Comparison of ENCODE assay signal across 19 cellular contexts in the genomic region with DNA sequence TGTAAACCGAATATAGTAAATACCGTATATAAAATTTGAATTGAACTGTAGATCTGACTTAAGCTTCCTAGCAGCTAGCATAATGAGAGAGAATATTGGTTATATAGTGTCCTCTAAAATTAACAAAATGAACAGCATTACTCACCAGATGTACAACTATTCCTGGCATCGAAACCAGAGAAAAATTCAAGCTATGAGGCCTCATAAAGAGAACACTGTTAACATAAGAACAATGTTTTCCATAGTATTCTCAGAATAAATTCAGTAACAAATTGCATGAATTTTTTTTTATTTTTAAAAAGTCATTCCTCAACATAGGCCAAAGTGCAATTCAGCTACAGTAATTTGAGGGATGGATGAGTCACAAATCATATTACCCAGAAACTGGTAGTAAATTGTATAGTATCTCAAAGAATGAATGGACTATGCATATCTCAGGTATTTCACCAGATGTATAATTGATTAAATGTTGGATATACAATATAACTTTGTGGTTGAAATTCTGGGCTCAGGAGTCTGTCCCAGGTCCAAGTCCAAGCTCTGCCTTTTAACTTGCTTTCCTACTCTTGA. TPM values are rescaled to one million over a fixed set of nuclear protein-coding genes. Genes with fewer than 3 reads are reported as not detected.
DNase-seq lines count a peak whose midpoint lies in the region; ATAC-seq and TF ChIP-seq lines count a peak whose summit lies in the region.
"Had no signal": no experiment of that assay in that cellular context is flagged by ENCODE, and none has a peak within 500 bp of the region (broad histone marks: within the 10 kb centered on the region; RNA-seq: fewer than 3 reads in every experiment).

No MANE protein-coding gene starts in this region.

- H3K27me3 Mint-ChIP-seq in HFFc6 (ENCODE audit: insufficient read depth): peaks cover 2% of the 10 kb centered on the region; the same call in 1 of the 2 replicates
- peaks cover 0 to 8% of the 10 kb centered on the region in 2 donors for H3K27me3 Mint-ChIP-seq in stimulated activated naive B cell treated with anti-CD40 and anti-IgM and Interleukin-4, amounts not matched to agents 10 μg/mL and 1 μg/mL and 100 μg/mL, for 72 hours
- H3K27me3 Mint-ChIP-seq in activated CD4-positive, alpha-beta memory T cell treated with anti-CD3 and anti-CD28 coated beads, Interleukin-2, amount 10 ng/mL, durations not matched to agents 7 days and 5 days: peaks cover 3% of the 10 kb centered on the region

- H3K9ac ChIP-seq in SK-N-MC (ENCODE audit: insufficient read length): no peak overlapping the region

- H3K9me3 Mint-ChIP-seq in HFFc6: no peaks in the 10 kb centered on the region
- no peaks in the 10 kb centered on the region for H3K9me3 Mint-ChIP-seq in stimulated activated naive B cell treated with anti-CD40 and anti-IgM and Interleukin-4, amounts not matched to agents 10 μg/mL and 1 μg/mL and 100 μg/mL, for 72 hours
- no peaks in the 10 kb centered on the region for H3K9me3 Mint-ChIP-seq in activated CD4-positive, alpha-beta memory T cell treated with anti-CD3 and anti-CD28 coated beads, Interleukin-2, amount 10 ng/mL, durations not matched to agents 7 days and 5 days
- H3K9me3 Mint-ChIP-seq: CD8-positive, alpha-beta memory T cell had no signal

- ATAC-seq in stimulated activated naive B cell treated with anti-CD40 and anti-IgM and Interleukin-4, amounts not matched to agents 10 μg/mL and 1 μg/mL and 100 μg/mL, for 72 hours (replicated peaks): no peak
- ATAC-seq: SK-N-SH treated with all-trans-retinoic acid at 6 μM for 48 hours had no signal

- H3K4me3 ChIP-seq in SK-N-MC: no peak overlapping the region
- H3K4me3 ChIP-seq in fibroblast of the aortic adventitia (ENCODE audit: low read depth, low read length): no peak overlapping the region

- H3K4me1 Mint-ChIP-seq in HFFc6 (ENCODE audit: low read depth): peaks cover 31% of the 10 kb centered on the region
- no peaks in the 10 kb centered on the region for H3K4me1 Mint-ChIP-seq in stimulated activated naive B cell treated with anti-CD40 and anti-IgM and Interleukin-4, amounts not matched to agents 10 μg/mL and 1 μg/mL and 100 μg/mL, for 72 hours
- peaks cover 9% of the 10 kb centered on the region for H3K4me1 Mint-ChIP-seq in activated CD4-positive, alpha-beta memory T cell treated with anti-CD3 and anti-CD28 coated beads, Interleukin-2, amount 10 ng/mL, durations not matched to agents 7 days and 5 days

- CTCF ChIA-PET in activated CD4-positive, alpha-beta memory T cell treated with anti-CD3 and anti-CD28 coated beads, Interleukin-2, amount 10 ng/mL, durations not matched to agents 7 days and 5 days (lab: Charles Lee): no interaction called here

- H3K9me3 ChIP-seq in SK-N-MC (ENCODE audit: low read depth, low read length): no peaks in the 10 kb centered on the region

- no peak overlapping the region for H3K4me3 Mint-ChIP-seq in HFFc6
- H3K4me3 Mint-ChIP-seq in stimulated activated naive B cell treated with anti-CD40 and anti-IgM and Interleukin-4, amounts not matched to agents 10 μg/mL and 1 μg/mL and 100 μg/mL, for 72 hours: no peak overlapping the region
- H3K4me3 Mint-ChIP-seq in activated CD4-positive, alpha-beta memory T cell treated with anti-CD3 and anti-CD28 coated beads, Interleukin-2, amount 10 ng/mL, durations not matched to agents 7 days and 5 days: no peak overlapping the region
- H3K4me3 Mint-ChIP-seq: CD8-positive, alpha-beta memory T cell had no signal

- DNase-seq in COLO829 (ENCODE audit: low spot score): peak; percentile 64
- peak; percentile 20 for DNase-seq in HFFc6
- DNase-seq in SK-N-MC (ENCODE audit: low read depth, low spot score): no peak
- DNase-seq in fibroblast of the aortic adventitia (ENCODE audit: low read depth): peak; percentile 40
- no peak for DNase-seq in stimulated activated naive B cell treated with anti-CD40 and anti-IgM and Interleukin-4, amounts not matched to agents 10 μg/mL and 1 μg/mL and 100 μg/mL, for 72 hours
- DNase-seq in activated CD4-positive, alpha-beta T cell treated with anti-CD3 and anti-CD28 coated beads for 48 hours: no peak
- DNase-seq in activated CD4-positive, alpha-beta memory T cell treated with anti-CD3 and anti-CD28 coated beads, Interleukin-2, amount 10 ng/mL, durations not matched to agents 7 days and 5 days: no peak
- DNase-seq in NOMO-1 treated with DMSO at 0.1 percent for 48 hours (lab: John Stamatoyannopoulos, UW; ENCODE audit: unreplicated experiment): no peak
- DNase-seq: C1 segment of cervical spinal cord; CD8-positive, alpha-beta memory T cell; DMS79; GDM1; HCEC 1CT; NCI-H1105; NCI-H2081; NCI-H446 treated with DMSO at 0.1 percent for 48 hours; SHP77 had no signal

- POLR2A ChIA-PET in activated CD4-positive, alpha-beta memory T cell treated with anti-CD3 and anti-CD28 coated beads, Interleukin-2, amount 10 ng/mL, durations not matched to agents 7 days and 5 days (lab: Charles Lee): no interaction called here

- peak overlapping the region; percentile 68 for H3K27ac ChIP-seq in SK-N-MC

- no peak for TF ChIP-seq CTCF in HFFc6 (IDR thresholded peaks at IDR 0.05)
- no peak for TF ChIP-seq CTCF in fibroblast of the aortic adventitia (IDR thresholded peaks at IDR 0.05; ENCODE audit: insufficient read depth, low read length)

- no peak overlapping the region for H3K27ac Mint-ChIP-seq in HFFc6
- no peak overlapping the region for H3K27ac Mint-ChIP-seq in stimulated activated naive B cell treated with anti-CD40 and anti-IgM and Interleukin-4, amounts not matched to agents 10 μg/mL and 1 μg/mL and 100 μg/mL, for 72 hours
- H3K27ac Mint-ChIP-seq in activated CD4-positive, alpha-beta memory T cell treated with anti-CD3 and anti-CD28 coated beads, Interleukin-2, amount 10 ng/mL, durations not matched to agents 7 days and 5 days: no peak overlapping the region
- H3K27ac Mint-ChIP-seq: CD8-positive, alpha-beta memory T cell had no signal

- H3K36me3 ChIP-seq in SK-N-MC (ENCODE audit: insufficient read depth, low read length): no peaks in the 10 kb centered on the region

- no peaks in the 10 kb centered on the region for H3K36me3 Mint-ChIP-seq in HFFc6 (ENCODE audit: low read depth)
- H3K36me3 Mint-ChIP-seq in stimulated activated naive B cell treated with anti-CD40 and anti-IgM and Interleukin-4, amounts not matched to agents 10 μg/mL and 1 μg/mL and 100 μg/mL, for 72 hours: no peaks in the 10 kb centered on the region
- no peaks in the 10 kb centered on the region for H3K36me3 Mint-ChIP-seq in activated CD4-positive, alpha-beta memory T cell treated with anti-CD3 and anti-CD28 coated beads, Interleukin-2, amount 10 ng/mL, durations not matched to agents 7 days and 5 days (ENCODE audit: low read depth)
- H3K36me3 Mint-ChIP-seq: CD8-positive, alpha-beta memory T cell had no signal

RNA-seq across cellular contexts. Expression of gene TMEM207, which starts 5.0 kb away (rescaled TPM):
- total RNA-seq in HFFc6 (2021; fragmentation: NEBNext Ultra II Directional; extraction: Animal tissue kit (Norgen Biotek cat#: 25700)): not detected
- not detected in 2 replicates for total RNA-seq in fibroblast of the aortic adventitia (ENCODE audit: low replicate concordance)
- total RNA-seq in activated CD4-positive, alpha-beta memory T cell treated with anti-CD3 and anti-CD28 coated beads, Interleukin-2, amount 10 ng/mL, durations not matched to agents 7 days and 5 days: not detected
- total RNA-seq: CD8-positive, alpha-beta memory T cell; LHCN-M2 had no signal

RNA-seq across cellular contexts. Expression of gene CLDN16, which starts 56.7 kb away (rescaled TPM):
- total RNA-seq in HFFc6 (2021; fragmentation: NEBNext Ultra II Directional; extraction: Animal tissue kit (Norgen Biotek cat#: 25700)): under 1 TPM in 2 of 6 experiments, not detected in 4; 0.05 to 0.07 TPM
- 0.09 TPM in 1 of 2 replicates, not detected in the other for total RNA-seq in fibroblast of the aortic adventitia (ENCODE audit: low replicate concordance)
- total RNA-seq in activated CD4-positive, alpha-beta memory T cell treated with anti-CD3 and anti-CD28 coated beads, Interleukin-2, amount 10 ng/mL, durations not matched to agents 7 days and 5 days: not detected
- total RNA-seq: CD8-positive, alpha-beta memory T cell; LHCN-M2 had no signal

Comparison
In these comparisons a context has a peak if more than half of its experiments do, and no peak if none do; other contexts are left out.
1. DNase-seq: peak in COLO829 (single experiment), HFFc6 (single experiment) and fibroblast of the aortic adventitia (single experiment); none in SK-N-MC (single experiment), stimulated activated naive B cell treated with anti-CD40 and anti-IgM and Interleukin-4, amounts not matched to agents 10 μg/mL and 1 μg/mL and 100 μg/mL, for 72 hours (single experiment), activated CD4-positive, alpha-beta T cell treated with anti-CD3 and anti-CD28 coated beads for 48 hours (single experiment), activated CD4-positive, alpha-beta memory T cell treated with anti-CD3 and anti-CD28 coated beads, Interleukin-2, amount 10 ng/mL, durations not matched to agents 7 days and 5 days (single experiment) and NOMO-1 treated with DMSO at 0.1 percent for 48 hours (single experiment).